22 cellular contexts compared by ENCODE assay signal in genomic region chr3:190534986-190535385, GRCh38. TPM values are rescaled to one million over a fixed set of nuclear protein-coding genes. Genes with fewer than 3 reads are reported as not detected.
DNase-seq lines count a peak whose midpoint lies in the region; ATAC-seq and TF ChIP-seq lines count a peak whose summit lies in the region.
"Had no signal": no experiment of that assay in that cellular context is flagged by ENCODE, and none has a peak within 500 bp of the region (broad histone marks: within the 10 kb centered on the region; RNA-seq: fewer than 3 reads in every experiment).

No MANE protein-coding gene starts in this region.

- no peaks in the 10 kb centered on the region for H3K27me3 Mint-ChIP-seq in activated CD4-positive, alpha-beta T cell treated with anti-CD3 and anti-CD28 coated beads for 36 hours
- no peaks in the 10 kb centered on the region for H3K27me3 Mint-ChIP-seq in activated CD4-positive, alpha-beta T cell treated with anti-CD3 and anti-CD28 coated beads, Interleukin-2, amount 10 ng/mL, durations not matched to agents 7 days and 5 days
- H3K27me3 Mint-ChIP-seq: activated CD4-positive, alpha-beta T cell treated with anti-CD3 and anti-CD28 coated beads, Interleukin-2, amount 10 ng/mL, durations not matched to agents 24 days and 14 days; activated naive CD8-positive, alpha-beta T cell; CD4-positive, alpha-beta T cell had no signal

- no peak overlapping the region for H3K4me3 ChIP-seq in SJSA1
- no peak overlapping the region for H3K4me3 ChIP-seq in osteoblast (ENCODE audit: insufficient read depth, low read length)
- no peak overlapping the region for H3K4me3 ChIP-seq in dorsolateral prefrontal cortex
- H3K4me3 ChIP-seq: upper lobe of left lung had no signal

- H3K36me3 ChIP-seq in SJSA1 = peaks cover 6% of the 10 kb centered on the region; the same call in 1 of the 2 replicates
- H3K36me3 ChIP-seq in osteoblast (ENCODE audit: insufficient read depth, low read length) = no peaks in the 10 kb centered on the region
- H3K36me3 ChIP-seq: upper lobe of left lung had no signal

- no peak overlapping the region for H3K4me2 ChIP-seq in osteoblast (ENCODE audit: insufficient read depth, low read length)

- intact Hi-C loops in activated CD4-positive, alpha-beta T cell treated with anti-CD3 and anti-CD28 coated beads for 36 hours (cut with DNase I, micrococcal nuclease) = no loop called here
- intact Hi-C loops in dorsolateral prefrontal cortex (cut with DNase I) = no loop called here

- no peaks in the 10 kb centered on the region for H4K20me1 ChIP-seq in osteoblast (ENCODE audit: insufficient read depth, low read length)

- H3K27me3 ChIP-seq in SJSA1 (replicated peaks) = no peaks in the 10 kb centered on the region
- H3K27me3 ChIP-seq in osteoblast (ENCODE audit: insufficient read depth, low read length) = no peaks in the 10 kb centered on the region
- no peaks in the 10 kb centered on the region for H3K27me3 ChIP-seq in dorsolateral prefrontal cortex
- H3K27me3 ChIP-seq: upper lobe of left lung had no signal

- peak overlapping the region; percentile 89; the same call in 1 of the 2 replicates for H3K27ac ChIP-seq in SJSA1
- peak overlapping the region; percentile 93 for H3K27ac ChIP-seq in osteoblast (ENCODE audit: low read depth, low read length)
- no peak overlapping the region for H3K27ac ChIP-seq in dorsolateral prefrontal cortex

- H3K9me3 ChIP-seq in SJSA1 (replicated peaks) (no peaks in the 10 kb centered on the region), osteoblast (ENCODE audit: low read depth, low read length) (no peaks in the 10 kb centered on the region)
- H3K9me3 ChIP-seq: upper lobe of left lung had no signal

- H3K27ac Mint-ChIP-seq in activated CD4-positive, alpha-beta T cell treated with anti-CD3 and anti-CD28 coated beads for 36 hours = no peak overlapping the region
- H3K27ac Mint-ChIP-seq in activated CD4-positive, alpha-beta T cell treated with anti-CD3 and anti-CD28 coated beads, Interleukin-2, amount 10 ng/mL, durations not matched to agents 7 days and 5 days = no peak overlapping the region
- H3K27ac Mint-ChIP-seq: activated naive CD8-positive, alpha-beta T cell; CD4-positive, alpha-beta T cell had no signal

- peak; percentile 58 for ATAC-seq in activated CD4-positive, alpha-beta T cell treated with anti-CD3 and anti-CD28 coated beads for 36 hours
- ATAC-seq in esophagus mucosa (peak; percentile 17), GM19452 (IDR thresholded peaks at IDR 0.05; ENCODE audit: unreplicated experiment) (no peak)

- TF ChIP-seq CTCF in osteoblast (IDR thresholded peaks at IDR 0.05; ENCODE audit: extremely low read depth, low read depth, low read length) (no peak), dorsolateral prefrontal cortex (IDR thresholded peaks at IDR 0.05 in 54 of 56, conservative IDR thresholded peaks at IDR 0.05 in 2 of 56; ENCODE audit: low read depth in 1 of 56, partially characterized antibody in 56 of 56) (no peak)

- H2AFZ ChIP-seq in osteoblast (ENCODE audit: low read length) = peak overlapping the region; percentile 39

- CTCF ChIA-PET in activated CD4-positive, alpha-beta T cell treated with anti-CD3 and anti-CD28 coated beads for 36 hours (lab: Charles Lee) = no interaction called here
- CTCF ChIA-PET in activated CD4-positive, alpha-beta T cell treated with anti-CD3 and anti-CD28 coated beads, Interleukin-2, amount 10 ng/mL, durations not matched to agents 7 days and 5 days (lab: Charles Lee) = interaction anchor here (0.6 to 1.3 kb wide), 4 partner anchors 9 to 83 kb away, joined by 3 read pairs; no protein-coding TSS in a partner anchor

- H3K79me2 ChIP-seq in osteoblast (ENCODE audit: insufficient read depth, low read length) = peaks cover 12% of the 10 kb centered on the region

- POLR2A ChIA-PET in activated CD4-positive, alpha-beta T cell treated with anti-CD3 and anti-CD28 coated beads for 36 hours (lab: Charles Lee) = no interaction called here
- POLR2A ChIA-PET in activated CD4-positive, alpha-beta T cell treated with anti-CD3 and anti-CD28 coated beads, Interleukin-2, amount 10 ng/mL, durations not matched to agents 7 days and 5 days (lab: Charles Lee) = no interaction called here

- no peaks in the 10 kb centered on the region for H3K9me3 Mint-ChIP-seq in activated CD4-positive, alpha-beta T cell treated with anti-CD3 and anti-CD28 coated beads for 36 hours (ENCODE audit: low read depth)
- H3K9me3 Mint-ChIP-seq in activated CD4-positive, alpha-beta T cell treated with anti-CD3 and anti-CD28 coated beads, Interleukin-2, amount 10 ng/mL, durations not matched to agents 7 days and 5 days = no peaks in the 10 kb centered on the region
- H3K9me3 Mint-ChIP-seq: activated CD4-positive, alpha-beta T cell treated with anti-CD3 and anti-CD28 coated beads, Interleukin-2, amount 10 ng/mL, durations not matched to agents 24 days and 14 days; CD4-positive, alpha-beta T cell had no signal

- no peak overlapping the region for H3K4me3 Mint-ChIP-seq in activated CD4-positive, alpha-beta T cell treated with anti-CD3 and anti-CD28 coated beads for 36 hours
- H3K4me3 Mint-ChIP-seq in activated CD4-positive, alpha-beta T cell treated with anti-CD3 and anti-CD28 coated beads, Interleukin-2, amount 10 ng/mL, durations not matched to agents 7 days and 5 days = no peak overlapping the region
- H3K4me3 Mint-ChIP-seq: activated CD4-positive, alpha-beta T cell treated with anti-CD3 and anti-CD28 coated beads, Interleukin-2, amount 10 ng/mL, durations not matched to agents 24 days and 14 days; activated naive CD8-positive, alpha-beta T cell; CD4-positive, alpha-beta T cell had no signal

- H3K4me1 ChIP-seq in SJSA1 (replicated peaks) (peaks cover 26% of the 10 kb centered on the region), osteoblast (ENCODE audit: insufficient read depth, low read length) (peaks cover 22% of the 10 kb centered on the region)

- no peak for DNase-seq in activated CD4-positive, alpha-beta T cell treated with anti-CD3 and anti-CD28 coated beads for 36 hours
- DNase-seq in activated CD4-positive, alpha-beta T cell treated with anti-CD3 and anti-CD28 coated beads, Interleukin-2, amount 10 ng/mL, durations not matched to agents 7 days and 5 days = no peak
- DNase-seq in SJSA1 (ENCODE audit: low read depth in 1 of 2, low spot score in 2 of 2) = no peak
- no peak for DNase-seq in osteoblast (ENCODE audit: insufficient read length, low spot score, missing footprints)
- DNase-seq in cortex of kidney (lab: John Stamatoyannopoulos, UW) = no peak
- DNase-seq in dorsolateral prefrontal cortex = no peak
- DNase-seq: activated CD4-positive, alpha-beta T cell treated with anti-CD3 and anti-CD28 coated beads, Interleukin-2, amount 10 ng/mL, durations not matched to agents 24 days and 14 days; activated T-cell treated with anti-CD3 and anti-CD28 coated beads, Interleukin-2, amount 50 U/mL, for 1 hour; CD4-positive, alpha-beta T cell; DMS79 treated with DMSO at 0.1 percent for 48 hours; Karpas-422; NCI-H1105 treated with DMSO at 0.1 percent for 48 hours; NCI-H2171; NCI-H69; SHP77; stimulated activated CD4-positive, alpha-beta T cell treated with anti-CD3 and anti-CD28 coated beads, Interleukin-15, amount 100 ng/mL, for 24 hours; stimulated activated naive CD4-positive, alpha-beta T cell treated with Interleukin-2 at 50 U/mL for 16 hours; T-helper 9 cell; upper lobe of left lung had no signal

- H3K4me1 Mint-ChIP-seq in activated CD4-positive, alpha-beta T cell treated with anti-CD3 and anti-CD28 coated beads for 36 hours = peaks cover 39% of the 10 kb centered on the region
- H3K4me1 Mint-ChIP-seq in activated CD4-positive, alpha-beta T cell treated with anti-CD3 and anti-CD28 coated beads, Interleukin-2, amount 10 ng/mL, durations not matched to agents 7 days and 5 days = peaks cover 7% of the 10 kb centered on the region

- peaks cover 3% of the 10 kb centered on the region for H3K36me3 Mint-ChIP-seq in activated CD4-positive, alpha-beta T cell treated with anti-CD3 and anti-CD28 coated beads for 36 hours (ENCODE audit: low read depth)
- peaks cover 11% of the 10 kb centered on the region for H3K36me3 Mint-ChIP-seq in activated CD4-positive, alpha-beta T cell treated with anti-CD3 and anti-CD28 coated beads, Interleukin-2, amount 10 ng/mL, durations not matched to agents 7 days and 5 days (ENCODE audit: low read depth)

RNA-seq across cellular contexts. Expression of gene IL1RAP, which starts 21.1 kb away (rescaled TPM):
- total RNA-seq in activated CD4-positive, alpha-beta T cell treated with anti-CD3 and anti-CD28 coated beads for 36 hours = 10 to 100 TPM; 12.1 to 16.1 TPM
- 1 to 10 TPM; 7.2 to 8.2 TPM for total RNA-seq in activated CD4-positive, alpha-beta T cell treated with anti-CD3 and anti-CD28 coated beads, Interleukin-2, amount 10 ng/mL, durations not matched to agents 7 days and 5 days
- 20.1 and 29.6 TPM in 2 replicates for total RNA-seq in SJSA1 (2014; rRNA removed; shearing (Covaris generic))
- total RNA-seq in esophagus mucosa = 40.5 TPM
- 14.7 and 14.8 TPM in 2 replicates for total RNA-seq in osteoblast
- 10 to 100 TPM; 13.2 to 38.2 (median 22.1) TPM for total RNA-seq in dorsolateral prefrontal cortex

Comparison
In these comparisons a context has a peak if more than half of its experiments do, and no peak if none do; other contexts are left out.
1. H3K27ac ChIP-seq: peak in SJSA1 (single experiment) and osteoblast (single experiment); none in dorsolateral prefrontal cortex (0 of 59).